In genomic region chr12:130351331-130351730, GRCh38 we compare ENCODE assay signal across 27 cellular contexts. TPM values are rescaled to one million over a fixed set of nuclear protein-coding genes. Genes with fewer than 3 reads are reported as not detected.
"Had no signal": no experiment of that assay in that cellular context is flagged by ENCODE, and none has a peak within 500 bp of the region (broad histone marks: within the 10 kb centered on the region; RNA-seq: fewer than 3 reads in every experiment).

No MANE protein-coding gene starts in this region.

- H3K4me1 ChIP-seq: esophagus muscularis mucosa, gastrocnemius medialis, parathyroid adenoma, testis, vagina had no signal

- DNase-seq: activated CD4-positive, alpha-beta T cell treated with anti-CD3 and anti-CD28 coated beads, Interleukin-2, amount 10 ng/mL, durations not matched to agents 7 days and 5 days; activated CD4-positive, CD25-positive, alpha-beta regulatory T cell treated with anti-CD3 and anti-CD28 coated beads, Interleukin-2, amount 50 U/mL, for 72 hours; activated gamma-delta T cell treated with Interleukin-2 at 50 U/mL for 16 hours; activated T-cell treated with anti-CD3 and anti-CD28 coated beads, Interleukin-2, amount 50 U/mL, for 1 hour; aorta; central memory CD4-positive, alpha-beta T cell; dermis blood vessel endothelial cell; effector CD8-positive, alpha-beta T cell; gastrocnemius medialis; hypothalamus; left cardiac atrium; nephron progenitor cell; stimulated activated CD4-positive, alpha-beta T cell treated with anti-CD3 and anti-CD28 coated beads, Interleukin-4, amount 100 ng/mL, for 1 hour; stimulated activated naive CD4-positive, alpha-beta T cell; WERI-Rb-1 had no signal

- H3K36me3 ChIP-seq: esophagus muscularis mucosa, gastrocnemius medialis, vagina, WERI-Rb-1 had no signal

- H3K4me3 Mint-ChIP-seq: activated CD4-positive, alpha-beta T cell treated with anti-CD3 and anti-CD28 coated beads, Interleukin-2, amount 10 ng/mL, durations not matched to agents 7 days and 5 days; activated naive CD4-positive, alpha-beta T cell treated with anti-CD3 and anti-CD28 coated beads, Interleukin-2, amount 50 U/mL, for 24 hours; brain; memory B cell; nephron progenitor cell; type B pancreatic cell had no signal

- H2AFZ ChIP-seq: parathyroid adenoma had no signal

- H3K4me3 ChIP-seq: esophagus muscularis mucosa, gastrocnemius medialis, testis, vagina had no signal

- ATAC-seq: gastrocnemius medialis, left cardiac atrium, sciatic nerve had no signal

- H3K36me3 Mint-ChIP-seq: activated naive CD4-positive, alpha-beta T cell treated with anti-CD3 and anti-CD28 coated beads, Interleukin-2, amount 50 U/mL, for 24 hours; brain; memory B cell; type B pancreatic cell had no signal

- H3K27ac ChIP-seq: esophagus muscularis mucosa, gastrocnemius medialis, parathyroid adenoma, testis, vagina, WERI-Rb-1 had no signal

- H3K9me3 Mint-ChIP-seq: activated naive CD4-positive, alpha-beta T cell treated with anti-CD3 and anti-CD28 coated beads, Interleukin-2, amount 50 U/mL, for 24 hours; memory B cell; nephron progenitor cell; type B pancreatic cell had no signal

- H3K9me3 ChIP-seq: esophagus muscularis mucosa, gastrocnemius medialis, testis, vagina had no signal

- H3K4me1 Mint-ChIP-seq: activated CD4-positive, alpha-beta T cell treated with anti-CD3 and anti-CD28 coated beads, Interleukin-2, amount 10 ng/mL, durations not matched to agents 7 days and 5 days; activated naive CD4-positive, alpha-beta T cell treated with anti-CD3 and anti-CD28 coated beads, Interleukin-2, amount 50 U/mL, for 24 hours; brain; memory B cell had no signal

- H3K27me3 ChIP-seq: testis, vagina had no signal

- H3K79me2 ChIP-seq: parathyroid adenoma had no signal

- H3K27ac Mint-ChIP-seq: activated CD4-positive, alpha-beta T cell treated with anti-CD3 and anti-CD28 coated beads, Interleukin-2, amount 10 ng/mL, durations not matched to agents 7 days and 5 days; activated naive CD4-positive, alpha-beta T cell treated with anti-CD3 and anti-CD28 coated beads, Interleukin-2, amount 50 U/mL, for 24 hours; brain; memory B cell; nephron progenitor cell; type B pancreatic cell had no signal

RNA-seq across cellular contexts. Expression of gene PIWIL1, which starts 13.6 kb away (rescaled TPM):
- total RNA-seq: activated CD4-positive, alpha-beta T cell treated with anti-CD3 and anti-CD28 coated beads, Interleukin-2, amount 10 ng/mL, durations not matched to agents 7 days and 5 days; aorta; dermis blood vessel endothelial cell; gastrocnemius medialis; left cardiac atrium; liver; myocyte; sciatic nerve; vagina had no signal
- polyA plus RNA-seq: adipose tissue, aorta had no signal
